Comparison of ENCODE assay signal across 12 cellular contexts in genomic region chr3:150110097-150110496, GRCh38.
"Had no signal": no experiment of that assay in that cellular context is flagged by ENCODE, and none has a peak within 500 bp of the region (broad histone marks: within the 10 kb centered on the region; RNA-seq: fewer than 3 reads in every experiment).

No MANE protein-coding gene starts in this region.

- DNase-seq: activated CD4-positive, alpha-beta T cell treated with anti-CD3 and anti-CD28 coated beads, Interleukin-2, amount 50 U/mL, for 48 hours; activated CD4-positive, CD25-positive, alpha-beta regulatory T cell treated with anti-CD3 and anti-CD28 coated beads, Interleukin-2, amount 50 U/mL, for 72 hours; activated effector memory CD4-positive, alpha-beta T cell treated with anti-CD3 and anti-CD28 coated beads, Interleukin-2, amount 50 U/mL, for 16 hours; activated T-cell treated with anti-CD3 and anti-CD28 coated beads, Interleukin-2, amount 50 U/mL, for 4 hours; amygdala; naive B cell; stimulated activated CD4-positive, alpha-beta T cell treated with anti-CD3 and anti-CD28 coated beads, Interleukin-15, amount 100 ng/mL, for 24 hours; stimulated activated CD4-positive, alpha-beta T cell treated with anti-CD3 and anti-CD28 coated beads, Interleukin-4, amount 100 ng/mL, for 24 hours; upper lobe of right lung had no signal

- H3K9me3 Mint-ChIP-seq: activated naive CD4-positive, alpha-beta T cell treated with anti-CD3 and anti-CD28 coated beads, Interleukin-2, amount 50 U/mL, for 72 hours; activated T-cell treated with anti-CD3 and anti-CD28 coated beads, Interleukin-2, amount 50 U/mL, for 4 hours; brain; naive B cell; stimulated activated naive CD8-positive, alpha-beta T cell treated with anti-CD3 and anti-CD28 coated beads, Interleukin-15, Interleukin-2, amounts not matched to agents 100 ng/mL and 50 ng/mL, for 24 hours had no signal

- H3K4me3 Mint-ChIP-seq: activated T-cell treated with anti-CD3 and anti-CD28 coated beads, Interleukin-2, amount 50 U/mL, for 4 hours; brain; naive B cell; stimulated activated naive CD8-positive, alpha-beta T cell treated with anti-CD3 and anti-CD28 coated beads, Interleukin-15, Interleukin-2, amounts not matched to agents 100 ng/mL and 50 ng/mL, for 24 hours had no signal

- H3K27me3 Mint-ChIP-seq: brain had no signal

- H3K27ac Mint-ChIP-seq: activated naive CD4-positive, alpha-beta T cell treated with anti-CD3 and anti-CD28 coated beads, Interleukin-2, amount 50 U/mL, for 72 hours; naive B cell; stimulated activated naive CD8-positive, alpha-beta T cell treated with anti-CD3 and anti-CD28 coated beads, Interleukin-15, Interleukin-2, amounts not matched to agents 100 ng/mL and 50 ng/mL, for 24 hours had no signal

- ATAC-seq: activated naive CD4-positive, alpha-beta T cell treated with anti-CD3 and anti-CD28 coated beads, Interleukin-2, amount 50 U/mL, for 72 hours; activated T-cell treated with anti-CD3 and anti-CD28 coated beads, Interleukin-2, amount 50 U/mL, for 4 hours; upper lobe of right lung had no signal

- H3K4me1 Mint-ChIP-seq: naive B cell had no signal

- H3K36me3 Mint-ChIP-seq: activated naive CD4-positive, alpha-beta T cell treated with anti-CD3 and anti-CD28 coated beads, Interleukin-2, amount 50 U/mL, for 72 hours; brain; naive B cell had no signal
